Comparison of ENCODE assay signal across 1 cellular context in genomic region chr4:128323401-128323800, GRCh38.
TF ChIP-seq lines count a peak whose summit lies in the region.

No MANE protein-coding gene starts in this region.

TF ChIP-seq in IMR-90, 13 proteins besides CTCF, POLR2A, EP300 and RAD21:
- TF ChIP-seq CEBPB (IDR thresholded peaks at IDR 0.05; ENCODE audit: low read depth, low read length): no peak
- no peak for TF ChIP-seq RFX5 (IDR thresholded peaks at IDR 0.05; ENCODE audit: low read depth, low read length)
- no peak for TF ChIP-seq BHLHE40 (IDR thresholded peaks at IDR 0.05; ENCODE audit: low read depth, low read length)
- no peak for TF ChIP-seq CHD1 (IDR thresholded peaks at IDR 0.05; ENCODE audit: low read depth, low read length)
- no peak for TF ChIP-seq ELK1 (IDR thresholded peaks at IDR 0.05; ENCODE audit: borderline replicate concordance, low read depth, low read length)
- no peak for TF ChIP-seq MAZ (IDR thresholded peaks at IDR 0.05; ENCODE audit: borderline replicate concordance, low read depth, low read length)
- TF ChIP-seq RCOR1 (IDR thresholded peaks at IDR 0.05; ENCODE audit: insufficient replicate concordance, low read length): no peak
- no peak for TF ChIP-seq SMC3 (IDR thresholded peaks at IDR 0.05; ENCODE audit: low read depth, low read length)
- TF ChIP-seq MAFK (IDR thresholded peaks at IDR 0.05; ENCODE audit: low read depth, low read length): no peak
- TF ChIP-seq MXI1 (IDR thresholded peaks at IDR 0.05; ENCODE audit: borderline replicate concordance, low read depth, low read length): no peak
- no peak for TF ChIP-seq USF2 (IDR thresholded peaks at IDR 0.05; ENCODE audit: low read depth, low read length)
